In the genomic region with DNA sequence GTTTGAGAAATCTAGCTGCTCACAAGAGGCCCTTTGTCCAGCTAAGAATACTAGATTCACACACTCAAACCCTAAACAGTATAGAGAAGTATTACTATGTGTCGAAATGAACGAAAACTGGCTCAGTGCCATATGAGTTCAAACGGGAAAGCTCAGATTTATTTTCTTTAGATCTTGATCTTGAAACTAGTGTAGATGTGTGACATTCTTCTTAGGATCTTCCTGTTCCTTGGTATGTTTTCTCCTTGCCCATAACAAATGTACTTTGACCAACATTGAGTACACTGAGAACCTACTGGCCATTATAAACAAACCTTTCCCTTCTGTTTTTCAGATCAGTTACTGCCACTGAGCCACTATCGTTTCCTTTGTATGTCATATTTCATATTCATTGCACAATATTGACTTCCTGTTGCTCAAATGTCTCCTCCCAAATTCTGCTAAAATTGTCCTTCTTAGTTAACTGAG, we compare ENCODE assay signal across 10 cellular contexts. TPM values are rescaled to one million over a fixed set of nuclear protein-coding genes. Genes with fewer than 3 reads are reported as not detected.
A peak's percentile ranks its signal among the peaks of the same experiment; 100 is the strongest.
DNase-seq lines count a peak whose midpoint lies in the region; ATAC-seq and TF ChIP-seq lines count a peak whose summit lies in the region.
"Had no signal": no experiment of that assay in that cellular context is flagged by ENCODE, and none has a peak within 500 bp of the region (broad histone marks: within the 10 kb centered on the region; RNA-seq: fewer than 3 reads in every experiment).

No MANE protein-coding gene starts in this region.

- no peaks in the 10 kb centered on the region for H3K9me3 Mint-ChIP-seq in activated naive CD4-positive, alpha-beta T cell treated with anti-CD3 and anti-CD28 coated beads, Interleukin-2, amount 10 ng/mL, durations not matched to agents 7 days and 5 days
- H3K9me3 Mint-ChIP-seq in type B pancreatic cell, result no peaks in the 10 kb centered on the region

- no peak overlapping the region for H3K4me3 ChIP-seq in ascending aorta
- peak overlapping the region in 1 of 2 donors; percentile 5 for H3K4me3 ChIP-seq in left lung

- peak overlapping the region; percentile 23 to 57 for H3K27ac ChIP-seq in ascending aorta
- peak overlapping the region; percentile 66 to 85 for H3K27ac ChIP-seq in left lung

- H3K36me3 ChIP-seq in ascending aorta, result no peaks in the 10 kb centered on the region
- no peaks in the 10 kb centered on the region for H3K36me3 ChIP-seq in left lung

- no peaks in the 10 kb centered on the region for H3K9me3 ChIP-seq in ascending aorta
- H3K9me3 ChIP-seq in left lung, result no peaks in the 10 kb centered on the region

- H3K4me1 ChIP-seq in ascending aorta (peaks cover 0 to 31% of the 10 kb centered on the region in 2 donors), left lung (peaks cover 4 to 39% of the 10 kb centered on the region in 2 donors)

- DNase-seq in activated naive CD4-positive, alpha-beta T cell treated with anti-CD3 and anti-CD28 coated beads, Interleukin-2, amount 10 ng/mL, durations not matched to agents 7 days and 5 days, result no peak
- no peak for DNase-seq in activated naive CD4-positive, alpha-beta T cell treated with anti-CD3 and anti-CD28 coated beads, Interleukin-2, amount 50 U/mL, for 16 hours
- DNase-seq in ascending aorta (ENCODE audit: low spot score in 2 of 2) (no peak), left lung (no peak), type B pancreatic cell (ENCODE audit: extremely low spot score, unreplicated experiment) (no peak), DMS53 treated with DMSO at 0.1 percent for 48 hours (lab: John Stamatoyannopoulos, UW; ENCODE audit: unreplicated experiment) (no peak), COR-L47 (lab: John Stamatoyannopoulos, UW) (no peak), NCI-H187 (lab: John Stamatoyannopoulos, UW) (no peak)
- DNase-seq: central memory CD4-positive, alpha-beta T cell; NCI-H2029 treated with DMSO at 0.1 percent for 48 hours had no signal

- peaks cover 11% of the 10 kb centered on the region for H3K4me1 Mint-ChIP-seq in activated naive CD4-positive, alpha-beta T cell treated with anti-CD3 and anti-CD28 coated beads, Interleukin-2, amount 10 ng/mL, durations not matched to agents 7 days and 5 days
- peaks cover 26% of the 10 kb centered on the region for H3K4me1 Mint-ChIP-seq in type B pancreatic cell (ENCODE audit: unreplicated experiment)

- CTCF ChIA-PET in activated naive CD4-positive, alpha-beta T cell treated with anti-CD3 and anti-CD28 coated beads, Interleukin-2, amount 10 ng/mL, durations not matched to agents 7 days and 5 days (lab: Charles Lee), result no interaction called here

- intact Hi-C loops in ascending aorta (cut with DNase I), result loop anchor here (2.0 to 5.0 kb wide), 2 partner anchors 41 to 81 kb away; partner anchors contain the start of gene CHPT1
- intact Hi-C loops in left lung (cut with DNase I), result no loop called here

- TF ChIP-seq CTCF in ascending aorta (IDR thresholded peaks at IDR 0.05), result no peak
- TF ChIP-seq CTCF in left lung (IDR thresholded peaks at IDR 0.05), result no peak
- no peak for TF ChIP-seq CTCF in type B pancreatic cell (conservative IDR thresholded peaks at IDR 0.05)

- peak overlapping the region; percentile 15 for H3K27ac Mint-ChIP-seq in activated naive CD4-positive, alpha-beta T cell treated with anti-CD3 and anti-CD28 coated beads, Interleukin-2, amount 10 ng/mL, durations not matched to agents 7 days and 5 days
- peak overlapping the region; percentile 53 for H3K27ac Mint-ChIP-seq in type B pancreatic cell

- no peaks in the 10 kb centered on the region for H3K36me3 Mint-ChIP-seq in activated naive CD4-positive, alpha-beta T cell treated with anti-CD3 and anti-CD28 coated beads, Interleukin-2, amount 10 ng/mL, durations not matched to agents 7 days and 5 days
- no peaks in the 10 kb centered on the region for H3K36me3 Mint-ChIP-seq in type B pancreatic cell

- H3K4me3 Mint-ChIP-seq in activated naive CD4-positive, alpha-beta T cell treated with anti-CD3 and anti-CD28 coated beads, Interleukin-2, amount 10 ng/mL, durations not matched to agents 7 days and 5 days, result no peak overlapping the region
- peak overlapping the region; percentile 50 for H3K4me3 Mint-ChIP-seq in type B pancreatic cell

- H3K27me3 ChIP-seq in ascending aorta, result no peaks in the 10 kb centered on the region
- no peaks in the 10 kb centered on the region for H3K27me3 ChIP-seq in left lung

- ATAC-seq in left lung, result peak; percentile 73

- H3K27me3 Mint-ChIP-seq in activated naive CD4-positive, alpha-beta T cell treated with anti-CD3 and anti-CD28 coated beads, Interleukin-2, amount 10 ng/mL, durations not matched to agents 7 days and 5 days, result no peaks in the 10 kb centered on the region
- H3K27me3 Mint-ChIP-seq in type B pancreatic cell, result no peaks in the 10 kb centered on the region

RNA-seq across cellular contexts. Expression of gene MYBPC1, which starts 21.3 kb away (rescaled TPM):
- not detected for total RNA-seq in ascending aorta
- under 1 TPM; 0.06 to 0.24 TPM for total RNA-seq in left lung
- total RNA-seq in type B pancreatic cell (ENCODE audit: low replicate concordance), result 5.2 and 18.0 TPM in 2 replicates
